ENCODE assay signal across 8 cellular contexts in the genomic region with DNA sequence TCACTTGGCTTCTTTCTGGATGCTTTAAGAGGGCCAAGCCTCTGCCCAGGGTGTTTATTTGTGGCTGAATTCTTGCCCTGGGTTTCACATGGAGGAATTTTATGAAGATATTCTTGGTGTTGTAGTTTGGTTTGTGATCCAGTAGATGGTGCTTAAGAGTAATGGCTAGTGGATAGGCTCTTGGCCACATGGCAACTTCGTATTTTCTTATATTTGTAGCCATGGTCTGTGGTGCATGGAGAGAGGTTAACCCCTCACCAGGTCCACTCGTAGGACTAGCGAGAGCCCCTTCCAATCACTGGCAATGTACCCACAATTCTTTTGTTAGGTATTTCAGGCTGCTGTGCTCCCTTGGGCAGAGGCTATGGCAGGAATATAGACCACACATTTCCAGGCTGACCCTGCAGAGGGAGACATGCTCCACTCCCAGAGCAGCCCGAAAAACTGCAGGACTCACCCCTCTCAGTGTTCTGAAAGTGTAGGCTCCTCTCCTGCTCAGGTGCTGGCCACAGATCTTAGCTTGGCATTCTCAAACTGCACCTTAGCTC.
A peak's percentile ranks its signal among the peaks of the same experiment; 100 is the strongest.
DNase-seq lines count a peak whose midpoint lies in the region; ATAC-seq and TF ChIP-seq lines count a peak whose summit lies in the region.

No MANE protein-coding gene starts in this region.

- TF ChIP-seq CTCF in GM06990 (IDR thresholded peaks at IDR 0.05; ENCODE audit: insufficient read depth, low read length, poor library complexity, severe bottlenecking), result peak; percentile 34
- TF ChIP-seq CTCF in astrocyte of the spinal cord (IDR thresholded peaks at IDR 0.05; ENCODE audit: low read depth, low read length), result peak; percentile 31
- TF ChIP-seq CTCF in neural crest cell (conservative IDR thresholded peaks at IDR 0.05), result peak; percentile 40

- H3K36me3 ChIP-seq in GM06990 (ENCODE audit: control insufficient read depth, insufficient read depth, low read length), result no peaks in the 10 kb centered on the region

- H3K27me3 Mint-ChIP-seq in neural crest cell (ENCODE audit: low read depth), result no peaks in the 10 kb centered on the region

- H3K27me3 ChIP-seq in GM06990 (replicated peaks; ENCODE audit: control insufficient read depth, insufficient read depth, low read length), result no peaks in the 10 kb centered on the region

- H3K4me1 Mint-ChIP-seq in neural crest cell, result no peaks in the 10 kb centered on the region

- H3K9me3 Mint-ChIP-seq in neural crest cell, result peaks cover 26% of the 10 kb centered on the region

- no peaks in the 10 kb centered on the region for H3K36me3 Mint-ChIP-seq in neural crest cell (ENCODE audit: low read depth)

- DNase-seq in GM06990 (ENCODE audit: extremely low read depth, insufficient read length), result peak; percentile 3
- DNase-seq in LHCN-M2 (ENCODE audit: low read depth), result peak; percentile 48
- DNase-seq in astrocyte of the spinal cord (ENCODE audit: low read depth, low spot score), result peak; percentile 47
- DNase-seq in neural crest cell (ENCODE audit: low read depth, low spot score), result no peak
- no peak for DNase-seq in activated naive CD4-positive, alpha-beta T cell (lab: John Stamatoyannopoulos, UW)

- H3K4me3 ChIP-seq in GM06990 (replicated peaks; ENCODE audit: low read depth, low read length), result no peak overlapping the region
- H3K4me3 ChIP-seq in astrocyte of the spinal cord (ENCODE audit: low read depth, low read length), result no peak overlapping the region

- no peak overlapping the region for H3K4me3 Mint-ChIP-seq in neural crest cell

- ATAC-seq in HG03095 (IDR thresholded peaks at IDR 0.05; ENCODE audit: unreplicated experiment) (no peak), HG02970 (IDR thresholded peaks at IDR 0.05; ENCODE audit: low FRiP score, unreplicated experiment) (no peak), GM21717 (IDR thresholded peaks at IDR 0.05; ENCODE audit: unreplicated experiment) (no peak)

- in situ Hi-C loops in astrocyte of the spinal cord (cut with HindIII; ENCODE audit: low sequenced_read_pairs), result no loop called here

- no peak overlapping the region for H3K27ac Mint-ChIP-seq in neural crest cell (ENCODE audit: unreplicated experiment)

Comparison
In these comparisons a context has a peak if more than half of its experiments do, and no peak if none do; other contexts are left out.
1. DNase-seq: peak in GM06990 (single experiment), LHCN-M2 (single experiment) and astrocyte of the spinal cord (single experiment); none in neural crest cell (single experiment) and activated naive CD4-positive, alpha-beta T cell (0 of 4).
2. Peak in every context shown above with its lines, with median percentiles within 50 percentile points of each other: CTCF ChIP-seq.